In genomic region chr21:35593000-35593502, GRCh38 we compare ENCODE assay signal across 15 cellular contexts.
DNase-seq lines count a peak whose midpoint lies in the region; ATAC-seq and TF ChIP-seq lines count a peak whose summit lies in the region.
"Had no signal": no experiment of that assay in that cellular context is flagged by ENCODE, and none has a peak within 500 bp of the region (broad histone marks: within the 10 kb centered on the region; RNA-seq: fewer than 3 reads in every experiment).

No MANE protein-coding gene starts in this region.

- H3K27me3 ChIP-seq in NT2/D1 (ENCODE audit: insufficient read depth, insufficient read length) (no peaks in the 10 kb centered on the region), heart left ventricle (peaks cover 0 to 10% (median 0%) of the 10 kb centered on the region in 9 donors)

- H3K9ac ChIP-seq in NT2/D1 (ENCODE audit: insufficient read length, low read depth) = no peak overlapping the region

- H3K27ac ChIP-seq in heart left ventricle = no peak overlapping the region

- ATAC-seq in GM21447 (IDR thresholded peaks at IDR 0.05; ENCODE audit: unreplicated experiment) (no peak), heart left ventricle (no peak)

- H3K4me3 ChIP-seq in NT2/D1 (ENCODE audit: insufficient read length, low read depth) (no peak overlapping the region), epithelial cell of esophagus (ENCODE audit: low read length) (no peak overlapping the region), skeletal muscle cell (ENCODE audit: low read depth, low read length) (no peak overlapping the region), heart left ventricle (no peak overlapping the region)

- TF ChIP-seq CTCF in epithelial cell of esophagus (IDR thresholded peaks at IDR 0.05; ENCODE audit: insufficient read depth, low read depth, low read length, missing control alignments) (no peak), heart left ventricle (IDR thresholded peaks at IDR 0.05) (no peak)

- DNase-seq in HCEC 1CT (peak; percentile 52), NT2/D1 (ENCODE audit: low read depth, low spot score) (peak; percentile 42), epithelial cell of esophagus (ENCODE audit: low read depth) (peak; percentile 47), skeletal muscle cell (ENCODE audit: low read depth) (peak; percentile 48), HuH-7.5 (ENCODE audit: low spot score) (no peak), heart left ventricle (no peak)
- DNase-seq: activated CD4-positive, alpha-beta T cell treated with anti-CD3 and anti-CD28 coated beads, Interleukin-2, amount 50 U/mL, for 48 hours; activated naive CD4-positive, alpha-beta T cell treated with Interleukin-2 at 50 U/mL for 16 hours; cortex of kidney; hippocampal formation; NCI-H774; posterior cingulate gyrus; stimulated activated CD4-positive, alpha-beta T cell treated with anti-CD3 and anti-CD28 coated beads, Interleukin-2, amount 100 ng/mL, for 24 hours; stimulated activated naive CD4-positive, alpha-beta T cell treated with Interleukin-2 at 50 U/mL for 16 hours had no signal

- H3K4me1 ChIP-seq in NT2/D1 (ENCODE audit: insufficient read depth, insufficient read length) (no peaks in the 10 kb centered on the region), heart left ventricle (no peaks in the 10 kb centered on the region)

- H3K9me3 ChIP-seq in NT2/D1 (ENCODE audit: insufficient read depth, low read length) (no peaks in the 10 kb centered on the region), heart left ventricle (peaks cover 0 to 4% (median 0%) of the 10 kb centered on the region in 12 donors)

- WGBS in heart left ventricle, 4 donors = 38 to 46% (median 42%) methylated on average over 5 of the region's 5 CpGs

- no peak for TF ChIP-seq POLR2A in heart left ventricle (IDR thresholded peaks at IDR 0.05)

- intact Hi-C loops in heart left ventricle (cut with DNase I) = no loop called here

- H3K36me3 ChIP-seq in NT2/D1 (ENCODE audit: insufficient read depth, insufficient read length, low read length) = no peaks in the 10 kb centered on the region
- no peaks in the 10 kb centered on the region for H3K36me3 ChIP-seq in heart left ventricle

Comparison
In these comparisons a context has a peak if more than half of its experiments do, and no peak if none do; other contexts are left out.
1. DNase-seq: peak in HCEC 1CT (single experiment), NT2/D1 (single experiment), epithelial cell of esophagus (single experiment) and skeletal muscle cell (single experiment); none in HuH-7.5 (single experiment) and heart left ventricle (0 of 5).